In the genomic region with DNA sequence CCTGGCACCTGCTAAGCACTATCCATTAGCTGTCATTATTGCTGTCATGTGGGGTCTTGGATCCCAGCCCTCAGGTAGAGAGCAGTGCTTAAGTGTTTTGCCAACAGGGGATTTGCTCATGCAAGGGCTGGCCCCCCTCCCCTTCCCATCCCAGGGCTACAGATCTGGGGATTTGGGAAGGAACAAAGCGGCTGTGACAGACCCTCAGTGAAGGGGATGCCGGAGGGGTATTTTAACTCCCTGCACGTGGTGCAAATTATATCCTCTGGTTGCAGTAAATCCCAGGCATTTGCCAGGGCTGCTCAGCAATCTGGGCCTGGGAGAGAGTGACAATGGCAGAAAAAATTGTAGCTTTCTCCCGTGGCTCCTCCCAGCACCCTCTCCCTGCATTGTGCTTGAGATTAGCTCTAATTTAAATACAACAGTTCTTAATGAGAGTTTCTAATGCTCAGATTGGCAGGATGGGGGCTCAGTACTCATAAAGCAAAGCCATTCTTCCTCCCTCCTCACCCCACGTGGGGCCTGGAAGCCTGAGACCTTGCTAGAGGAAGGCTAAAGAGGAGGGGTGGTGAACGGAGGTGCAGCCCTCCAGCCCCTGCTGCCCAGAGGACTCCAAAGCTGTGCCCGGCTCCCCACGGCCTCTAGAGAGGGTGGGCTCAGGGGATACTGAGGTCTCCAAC, we compare ENCODE assay signal across 33 cellular contexts.
DNase-seq lines count a peak whose midpoint lies in the region; ATAC-seq, FAIRE-seq and TF ChIP-seq lines count a peak whose summit lies in the region.
"Had no signal": no experiment of that assay in that cellular context is flagged by ENCODE, and none has a peak within 500 bp of the region (broad histone marks: within the 10 kb centered on the region; RNA-seq: fewer than 3 reads in every experiment).

No MANE protein-coding gene starts in this region.

- H3K4me1 Mint-ChIP-seq in WTC11 = peaks cover 5% of the 10 kb centered on the region; the same call in 1 of the 2 replicates
- H3K4me1 Mint-ChIP-seq in stimulated activated memory B cell treated with anti-CD40 and anti-IgM and Interleukin-4, amounts not matched to agents 10 μg/mL and 1 μg/mL and 100 μg/mL, for 72 hours = no peaks in the 10 kb centered on the region

- H3K9me3 Mint-ChIP-seq in WTC11 = no peaks in the 10 kb centered on the region
- H3K9me3 Mint-ChIP-seq in stimulated activated memory B cell treated with anti-CD40 and anti-IgM and Interleukin-4, amounts not matched to agents 10 μg/mL and 1 μg/mL and 100 μg/mL, for 72 hours = no peaks in the 10 kb centered on the region
- H3K9me3 Mint-ChIP-seq: activated CD4-positive, alpha-beta T cell treated with anti-CD3 and anti-CD28 coated beads, Interleukin-2, amount 10 ng/mL, durations not matched to agents 24 days and 14 days; activated naive CD8-positive, alpha-beta T cell treated with anti-CD3 and anti-CD28 coated beads, Interleukin-2, amount 10 ng/mL, durations not matched to agents 7 days and 5 days; natural killer cell treated with Interleukin-12 subunit alpha and Interleukin-12 subunit beta and Interleukin-15 and Interleukin-18, amount 100 ng/mL, for 72 hours; stimulated activated naive CD8-positive, alpha-beta T cell treated with anti-CD3 and anti-CD28 coated beads, Interleukin-15, Interleukin-2, amounts not matched to agents 100 ng/mL and 50 ng/mL, for 24 hours had no signal

- no peaks in the 10 kb centered on the region for H3K27me3 ChIP-seq in pancreas
- H3K27me3 ChIP-seq: ascending aorta, colonic mucosa, MG63, SJCRH30, tibial artery had no signal

- CTCF ChIA-PET in WTC11 (lab: Charles Lee) = interaction anchor here (0.6 to 5.3 kb wide), 12 partner anchors 14 to 211 kb away, joined by 3 to 36 read pairs (median 4); no protein-coding TSS in a partner anchor

- H3K36me3 Mint-ChIP-seq in WTC11 = no peaks in the 10 kb centered on the region
- H3K36me3 Mint-ChIP-seq in stimulated activated memory B cell treated with anti-CD40 and anti-IgM and Interleukin-4, amounts not matched to agents 10 μg/mL and 1 μg/mL and 100 μg/mL, for 72 hours = no peaks in the 10 kb centered on the region
- H3K36me3 Mint-ChIP-seq: activated naive CD8-positive, alpha-beta T cell treated with anti-CD3 and anti-CD28 coated beads, Interleukin-2, amount 10 ng/mL, durations not matched to agents 7 days and 5 days; natural killer cell treated with Interleukin-12 subunit alpha and Interleukin-12 subunit beta and Interleukin-15 and Interleukin-18, amount 100 ng/mL, for 72 hours had no signal

- H3K27ac Mint-ChIP-seq in WTC11 = no peak overlapping the region
- no peak overlapping the region for H3K27ac Mint-ChIP-seq in stimulated activated memory B cell treated with anti-CD40 and anti-IgM and Interleukin-4, amounts not matched to agents 10 μg/mL and 1 μg/mL and 100 μg/mL, for 72 hours
- H3K27ac Mint-ChIP-seq: activated CD4-positive, alpha-beta T cell treated with anti-CD3 and anti-CD28 coated beads, Interleukin-2, amount 10 ng/mL, durations not matched to agents 24 days and 14 days; activated naive CD8-positive, alpha-beta T cell treated with anti-CD3 and anti-CD28 coated beads, Interleukin-2, amount 10 ng/mL, durations not matched to agents 7 days and 5 days; natural killer cell treated with Interleukin-12 subunit alpha and Interleukin-12 subunit beta and Interleukin-15 and Interleukin-18, amount 100 ng/mL, for 72 hours; stimulated activated naive CD8-positive, alpha-beta T cell treated with anti-CD3 and anti-CD28 coated beads, Interleukin-15, Interleukin-2, amounts not matched to agents 100 ng/mL and 50 ng/mL, for 24 hours had no signal

- TF ChIP-seq CTCF in WTC11 (IDR thresholded peaks at IDR 0.05) (no peak), pancreas (IDR thresholded peaks at IDR 0.05) (no peak)

- intact Hi-C loops in pancreas (cut with DNase I) = no loop called here

- POLR2A ChIA-PET in WTC11 (lab: Charles Lee) = interaction anchor here (1.0 kb wide), 1 partner anchor 138 kb away, joined by 3 read pairs; no protein-coding TSS in a partner anchor

- peak overlapping the region in 1 of 4 donors; percentile 7 for H3K4me3 ChIP-seq in pancreas
- H3K4me3 ChIP-seq: ascending aorta, BLaER1, colonic mucosa, MG63, SJCRH30, skin epidermis, tibial artery had no signal

- no peaks in the 10 kb centered on the region for H3K9me3 ChIP-seq in pancreas
- H3K9me3 ChIP-seq: ascending aorta, BLaER1, colonic mucosa, MG63, SJCRH30, tibial artery had no signal

- DNase-seq in NCI-H128 (lab: John Stamatoyannopoulos, UW; ENCODE audit: unreplicated experiment) (peak; percentile 34), NCI-H2227 (lab: John Stamatoyannopoulos, UW; ENCODE audit: unreplicated experiment) (peak; percentile 57), WTC11 (ENCODE audit: low spot score) (no peak), pancreas (no peak), NCI-H1694 treated with DMSO at 0.1 percent for 48 hours (lab: John Stamatoyannopoulos, UW) (no peak)
- DNase-seq in activated CD4-positive, CD25-positive, alpha-beta regulatory T cell (lab: John Stamatoyannopoulos, UW) = no peak
- DNase-seq: activated CD4-positive, alpha-beta T cell treated with anti-CD3 and anti-CD28 coated beads, Interleukin-2, amount 10 ng/mL, durations not matched to agents 24 days and 14 days; activated CD8-positive, alpha-beta memory T cell treated with anti-CD3 and anti-CD28 coated beads for 24 hours; activated effector memory CD4-positive, alpha-beta T cell treated with anti-CD3 and anti-CD28 coated beads, Interleukin-2, amount 50 U/mL, for 16 hours; activated naive CD8-positive, alpha-beta T cell treated with anti-CD3 and anti-CD28 coated beads, Interleukin-2, amount 10 ng/mL, durations not matched to agents 7 days and 5 days; activated T-cell treated with anti-CD3 and anti-CD28 coated beads for 4 hours; colonic mucosa; DMS 273 treated with DMSO at 0.1 percent for 48 hours; effector memory CD4-positive, alpha-beta T cell; hypothalamus; left cardiac atrium; MG63; NCI-H1694; NCI-H345; NCI-H774; RPMI8226; SJCRH30; T-helper 9 cell; tibial artery had no signal

- 67 to 69% methylated on average over 8 of the region's 8 CpGs for WGBS in pancreas, 2 donors

- H3K27me3 Mint-ChIP-seq in WTC11 (ENCODE audit: low read depth) = no peaks in the 10 kb centered on the region
- peaks cover 27% of the 10 kb centered on the region for H3K27me3 Mint-ChIP-seq in stimulated activated memory B cell treated with anti-CD40 and anti-IgM and Interleukin-4, amounts not matched to agents 10 μg/mL and 1 μg/mL and 100 μg/mL, for 72 hours
- H3K27me3 Mint-ChIP-seq: stimulated activated naive CD8-positive, alpha-beta T cell treated with anti-CD3 and anti-CD28 coated beads, Interleukin-15, Interleukin-2, amounts not matched to agents 100 ng/mL and 50 ng/mL, for 24 hours had no signal

- peaks cover 0 to 20% (median 5%) of the 10 kb centered on the region in 3 donors for H3K36me3 ChIP-seq in pancreas
- H3K36me3 ChIP-seq: BLaER1, MG63 had no signal

- ATAC-seq in WTC11 = peak; percentile 38
- no peak for ATAC-seq in pancreas
- no peak for ATAC-seq in stimulated activated memory B cell treated with anti-CD40 and anti-IgM and Interleukin-4, amounts not matched to agents 10 μg/mL and 1 μg/mL and 100 μg/mL, for 72 hours
- ATAC-seq: left cardiac atrium; natural killer cell treated with Interleukin-12 subunit alpha and Interleukin-12 subunit beta and Interleukin-15 and Interleukin-18, amount 100 ng/mL, for 72 hours had no signal

- H3K4me3 Mint-ChIP-seq in WTC11 = no peak overlapping the region
- no peak overlapping the region for H3K4me3 Mint-ChIP-seq in stimulated activated memory B cell treated with anti-CD40 and anti-IgM and Interleukin-4, amounts not matched to agents 10 μg/mL and 1 μg/mL and 100 μg/mL, for 72 hours
- H3K4me3 Mint-ChIP-seq: activated CD4-positive, alpha-beta T cell treated with anti-CD3 and anti-CD28 coated beads, Interleukin-2, amount 10 ng/mL, durations not matched to agents 24 days and 14 days; activated naive CD8-positive, alpha-beta T cell treated with anti-CD3 and anti-CD28 coated beads, Interleukin-2, amount 10 ng/mL, durations not matched to agents 7 days and 5 days; natural killer cell treated with Interleukin-12 subunit alpha and Interleukin-12 subunit beta and Interleukin-15 and Interleukin-18, amount 100 ng/mL, for 72 hours; stimulated activated naive CD8-positive, alpha-beta T cell treated with anti-CD3 and anti-CD28 coated beads, Interleukin-15, Interleukin-2, amounts not matched to agents 100 ng/mL and 50 ng/mL, for 24 hours had no signal

- peak overlapping the region in 3 of 4 donors; percentile 17 to 47 (median 22) for H3K27ac ChIP-seq in pancreas
- H3K27ac ChIP-seq: ascending aorta, BLaER1, colonic mucosa, KMS-11, parathyroid adenoma, SJCRH30, skin epidermis, tibial artery, VCaP had no signal

- FAIRE-seq in pancreas (lab: Jason Lieb, UNC) = no peak

- peaks cover 43 to 49% (median 46%) of the 10 kb centered on the region in 3 donors for H3K4me1 ChIP-seq in pancreas
- H3K4me1 ChIP-seq: ascending aorta, colonic mucosa, parathyroid adenoma, SJCRH30 had no signal

TF ChIP-seq in WTC11, 78 proteins besides CTCF, POLR2A, EP300 and RAD21:
- TF ChIP-seq, protein P1, sequence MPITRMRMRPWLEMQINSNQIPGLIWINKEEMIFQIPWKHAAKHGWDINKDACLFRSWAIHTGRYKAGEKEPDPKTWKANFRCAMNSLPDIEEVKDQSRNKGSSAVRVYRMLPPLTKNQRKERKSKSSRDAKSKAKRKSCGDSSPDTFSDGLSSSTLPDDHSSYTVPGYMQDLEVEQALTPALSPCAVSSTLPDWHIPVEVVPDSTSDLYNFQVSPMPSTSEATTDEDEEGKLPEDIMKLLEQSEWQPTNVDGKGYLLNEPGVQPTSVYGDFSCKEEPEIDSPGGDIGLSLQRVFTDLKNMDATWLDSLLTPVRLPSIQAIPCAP (CRISPR knock-in tag; IDR thresholded peaks at IDR 0.05) = no peak
- TF ChIP-seq, protein P2, sequence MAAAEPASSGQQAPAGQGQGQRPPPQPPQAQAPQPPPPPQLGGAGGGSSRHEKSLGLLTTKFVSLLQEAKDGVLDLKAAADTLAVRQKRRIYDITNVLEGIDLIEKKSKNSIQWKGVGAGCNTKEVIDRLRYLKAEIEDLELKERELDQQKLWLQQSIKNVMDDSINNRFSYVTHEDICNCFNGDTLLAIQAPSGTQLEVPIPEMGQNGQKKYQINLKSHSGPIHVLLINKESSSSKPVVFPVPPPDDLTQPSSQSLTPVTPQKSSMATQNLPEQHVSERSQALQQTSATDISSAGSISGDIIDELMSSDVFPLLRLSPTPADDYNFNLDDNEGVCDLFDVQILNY (CRISPR knock-in tag; IDR thresholded peaks at IDR 0.05) = no peak
- no peak for TF ChIP-seq EMX1 (CRISPR knock-in tag; IDR thresholded peaks at IDR 0.05)

Comparison
In these comparisons a context has a peak if more than half of its experiments do, and no peak if none do; other contexts are left out.
1. DNase-seq: peak in NCI-H128 (single experiment) and NCI-H2227 (single experiment); none in WTC11 (single experiment), pancreas (0 of 6), activated CD4-positive, CD25-positive, alpha-beta regulatory T cell (0 of 4) and NCI-H1694 treated with DMSO at 0.1 percent for 48 hours (single experiment).